21 cellular contexts compared by ENCODE assay signal in the genomic region with DNA sequence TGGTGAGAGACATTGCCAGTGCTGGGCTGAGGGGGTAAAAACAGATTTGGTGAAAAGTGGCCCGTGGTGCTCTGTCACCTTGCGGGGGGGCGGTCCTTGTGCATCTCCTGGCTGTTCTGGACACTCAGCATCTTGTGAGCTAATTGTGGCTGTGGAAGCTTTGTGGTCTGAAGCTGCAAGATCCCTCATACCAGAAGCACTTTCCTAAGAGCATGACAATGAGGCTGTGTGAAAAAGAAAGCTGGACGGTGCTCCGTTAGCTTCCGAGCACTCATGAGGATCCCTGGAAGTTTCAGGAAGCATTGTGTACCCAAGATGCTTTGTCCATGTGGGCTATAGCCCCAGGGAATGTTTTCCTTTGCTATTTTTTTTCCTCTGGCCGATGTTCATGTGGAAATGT.
A peak's percentile ranks its signal among the peaks of the same experiment; 100 is the strongest.
DNase-seq lines count a peak whose midpoint lies in the region; ATAC-seq and TF ChIP-seq lines count a peak whose summit lies in the region.
"Had no signal": no experiment of that assay in that cellular context is flagged by ENCODE, and none has a peak within 500 bp of the region (broad histone marks: within the 10 kb centered on the region; RNA-seq: fewer than 3 reads in every experiment).

No MANE protein-coding gene starts in this region.

- H3K27ac ChIP-seq in OCI-LY7 (ENCODE audit: low read depth, low read length, poor library complexity, severe bottlenecking) = no peak overlapping the region
- peak overlapping the region; percentile 93 for H3K27ac ChIP-seq in caudate nucleus (ENCODE audit: low read depth, low read length)
- no peak overlapping the region for H3K27ac ChIP-seq in neural progenitor cell

- H3K4me3 ChIP-seq in OCI-LY7 (ENCODE audit: low read depth, low read length, poor library complexity, severe bottlenecking) (no peak overlapping the region), neural progenitor cell (no peak overlapping the region)

- H3K4me3 Mint-ChIP-seq in activated CD4-positive, alpha-beta T cell treated with anti-CD3 and anti-CD28 coated beads, Interleukin-2, amount 10 ng/mL, durations not matched to agents 24 days and 14 days = no peak overlapping the region
- H3K4me3 Mint-ChIP-seq in neural progenitor cell (no peak overlapping the region), type B pancreatic cell (no peak overlapping the region)
- H3K4me3 Mint-ChIP-seq: CD4-positive, alpha-beta memory T cell had no signal

- H3K36me3 ChIP-seq in OCI-LY7 (ENCODE audit: insufficient read depth, low read length) = peaks cover 60% of the 10 kb centered on the region
- H3K36me3 ChIP-seq in neural progenitor cell = no peaks in the 10 kb centered on the region
- H3K36me3 ChIP-seq: BE2C had no signal

- H2AFZ ChIP-seq in OCI-LY7 (ENCODE audit: low read length) (no peak overlapping the region), neural progenitor cell (replicated peaks) (no peak overlapping the region)

- H3K36me3 Mint-ChIP-seq in activated CD4-positive, alpha-beta T cell treated with anti-CD3 and anti-CD28 coated beads, Interleukin-2, amount 10 ng/mL, durations not matched to agents 24 days and 14 days (ENCODE audit: low read depth) = peaks cover 16% of the 10 kb centered on the region
- peaks cover 32% of the 10 kb centered on the region for H3K36me3 Mint-ChIP-seq in neural progenitor cell
- peaks cover 16% of the 10 kb centered on the region for H3K36me3 Mint-ChIP-seq in type B pancreatic cell
- H3K36me3 Mint-ChIP-seq: CD4-positive, alpha-beta memory T cell had no signal

- intact Hi-C loops in activated CD4-positive, alpha-beta T cell treated with anti-CD3 and anti-CD28 coated beads, Interleukin-2, amount 10 ng/mL, durations not matched to agents 24 days and 14 days (cut with micrococcal nuclease) = loop anchor here (1.0 kb wide), 2 partner anchors 22 to 75 kb away; no protein-coding TSS in a partner anchor
- intact Hi-C loops in OCI-LY7 (cut with micrococcal nuclease; ENCODE audit: unreplicated experiment) = no loop called here

- no peaks in the 10 kb centered on the region for H3F3A ChIP-seq in neural progenitor cell (ENCODE audit: low read depth)

- POLR2A ChIA-PET in OCI-LY7 (lab: Charles Lee) = interaction anchor here (1.1 kb wide), 2 partner anchors 14 to 28 kb away, joined by 3 to 6 read pairs; no protein-coding TSS in a partner anchor

- H3K27me3 ChIP-seq in neural progenitor cell = no peaks in the 10 kb centered on the region
- H3K27me3 ChIP-seq: BE2C had no signal

- H3K27me3 Mint-ChIP-seq in activated CD4-positive, alpha-beta T cell treated with anti-CD3 and anti-CD28 coated beads, Interleukin-2, amount 10 ng/mL, durations not matched to agents 24 days and 14 days = no peaks in the 10 kb centered on the region
- H3K27me3 Mint-ChIP-seq in neural progenitor cell (ENCODE audit: insufficient read depth, low read depth) = peaks cover 5% of the 10 kb centered on the region
- no peaks in the 10 kb centered on the region for H3K27me3 Mint-ChIP-seq in type B pancreatic cell

- H3K9me2 ChIP-seq in OCI-LY7 (ENCODE audit: insufficient read depth, low read length) = no peaks in the 10 kb centered on the region

- no peak for DNase-seq in activated CD4-positive, alpha-beta T cell treated with anti-CD3 and anti-CD28 coated beads, Interleukin-2, amount 10 ng/mL, durations not matched to agents 24 days and 14 days
- DNase-seq in activated CD4-positive, alpha-beta T cell treated with anti-CD3 and anti-CD28 coated beads for 4 hours = no peak
- DNase-seq in OCI-LY7 (ENCODE audit: low spot score) = no peak
- peak in 1 of 61 donors; percentile 27 for DNase-seq in caudate nucleus (lab: John Stamatoyannopoulos, UW)
- no peak for DNase-seq in neural progenitor cell (ENCODE audit: low spot score)
- DNase-seq in NCI-H1092 (lab: John Stamatoyannopoulos, UW) = no peak
- DNase-seq in type B pancreatic cell (ENCODE audit: extremely low spot score, unreplicated experiment) = no peak
- DNase-seq: BE2C; Calu3; CD4-positive, alpha-beta memory T cell; GOT3; KG1; MV-4-11; NCI-H1417; NCI-H187; NCI-H2227 treated with DMSO at 0.1 percent for 48 hours; NCI-H510A treated with DMSO at 0.1 percent for 48 hours; NCI-H774; SHP77 had no signal

- CTCF ChIA-PET in OCI-LY7 (lab: Charles Lee; ENCODE audit: unreplicated experiment) = interaction anchor here (0.5 kb wide), 1 partner anchor 234 kb away, joined by 3 read pairs; no protein-coding TSS in a partner anchor

- H3K4me1 ChIP-seq in OCI-LY7 (ENCODE audit: insufficient read depth, low read length, poor library complexity, severe bottlenecking) = peaks cover 17% of the 10 kb centered on the region
- no peaks in the 10 kb centered on the region for H3K4me1 ChIP-seq in neural progenitor cell
- H3K4me1 ChIP-seq: BE2C had no signal

- 0 out of 2 replicates have a peak overlapping the region, but pooled peaks have one; percentile 13 for H3K4me2 ChIP-seq in OCI-LY7 (ENCODE audit: low read length)
- no peak overlapping the region for H3K4me2 ChIP-seq in neural progenitor cell

- peaks cover 14% of the 10 kb centered on the region for H3K9me3 Mint-ChIP-seq in activated CD4-positive, alpha-beta T cell treated with anti-CD3 and anti-CD28 coated beads, Interleukin-2, amount 10 ng/mL, durations not matched to agents 24 days and 14 days
- H3K9me3 Mint-ChIP-seq in neural progenitor cell (peaks cover 5% of the 10 kb centered on the region), type B pancreatic cell (peaks cover 4% of the 10 kb centered on the region)

- no peak for ATAC-seq in HG02763 (IDR thresholded peaks at IDR 0.05; ENCODE audit: unreplicated experiment)
- ATAC-seq: HCT116 had no signal

- no TSS peak for BruUV-seq in OCI-LY7 (replicated peaks; lab: Mats Ljungman, UMichigan)

- H3K79me2 ChIP-seq in OCI-LY7 (ENCODE audit: insufficient read depth, low read depth, low read length) (no peaks in the 10 kb centered on the region), neural progenitor cell (ENCODE audit: low read depth) (no peaks in the 10 kb centered on the region)

- H3K9me3 ChIP-seq in OCI-LY7 (ENCODE audit: low read length) (no peaks in the 10 kb centered on the region), neural progenitor cell (ENCODE audit: low read depth) (no peaks in the 10 kb centered on the region)
- H3K9me3 ChIP-seq: BE2C had no signal

- H4K20me1 ChIP-seq in OCI-LY7 (ENCODE audit: insufficient read depth, low read length) (no peaks in the 10 kb centered on the region), neural progenitor cell (ENCODE audit: low read depth) (no peaks in the 10 kb centered on the region)

- TF ChIP-seq CTCF in OCI-LY7 (conservative IDR thresholded peaks at IDR 0.05; ENCODE audit: low read length) = no peak
- no peak for TF ChIP-seq CTCF in neural progenitor cell (IDR thresholded peaks at IDR 0.05)
- no peak for TF ChIP-seq CTCF in type B pancreatic cell (conservative IDR thresholded peaks at IDR 0.05)

- H3K27ac Mint-ChIP-seq in activated CD4-positive, alpha-beta T cell treated with anti-CD3 and anti-CD28 coated beads, Interleukin-2, amount 10 ng/mL, durations not matched to agents 24 days and 14 days = peak overlapping the region; percentile 62
- H3K27ac Mint-ChIP-seq in neural progenitor cell (peak overlapping the region; percentile 25), type B pancreatic cell (no peak overlapping the region)
- H3K27ac Mint-ChIP-seq: CD4-positive, alpha-beta memory T cell had no signal

- no peak overlapping the region for H3K9ac ChIP-seq in neural progenitor cell

- peaks cover 11% of the 10 kb centered on the region for H3K4me1 Mint-ChIP-seq in activated CD4-positive, alpha-beta T cell treated with anti-CD3 and anti-CD28 coated beads, Interleukin-2, amount 10 ng/mL, durations not matched to agents 24 days and 14 days
- H3K4me1 Mint-ChIP-seq in neural progenitor cell = no peaks in the 10 kb centered on the region
- no peaks in the 10 kb centered on the region for H3K4me1 Mint-ChIP-seq in type B pancreatic cell (ENCODE audit: unreplicated experiment)
- H3K4me1 Mint-ChIP-seq: CD4-positive, alpha-beta memory T cell had no signal
